In the genomic region with DNA sequence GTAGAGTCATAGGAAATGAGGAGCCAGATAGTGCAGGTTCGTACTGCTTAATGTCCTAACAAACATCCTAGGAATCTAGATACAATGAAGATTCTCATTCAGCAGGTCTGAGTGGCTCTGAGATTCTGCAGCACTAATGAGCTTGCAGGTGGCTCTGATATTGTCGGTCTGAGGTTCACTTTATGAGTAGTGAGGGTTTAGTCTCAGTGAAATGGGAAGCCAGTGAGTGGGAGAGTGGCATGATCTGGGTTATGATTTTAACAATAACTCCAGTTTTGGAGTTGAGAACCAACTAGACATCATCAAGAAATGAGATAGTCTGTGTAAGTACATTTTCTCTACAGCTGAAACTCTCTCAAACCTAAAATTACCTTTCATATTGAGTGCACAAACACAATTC, we compare ENCODE assay signal across 15 cellular contexts.
DNase-seq lines count a peak whose midpoint lies in the region; ATAC-seq, FAIRE-seq and TF ChIP-seq lines count a peak whose summit lies in the region.
"Had no signal": no experiment of that assay in that cellular context is flagged by ENCODE, and none has a peak within 500 bp of the region (broad histone marks: within the 10 kb centered on the region; RNA-seq: fewer than 3 reads in every experiment).

No MANE protein-coding gene starts in this region.

- H3K27me3 Mint-ChIP-seq in activated T-helper 17 cell treated with anti-CD3 and anti-CD28 coated beads, Interleukin-2, amount 50 U/mL, for 72 hours = peaks cover 13% of the 10 kb centered on the region

- TF ChIP-seq EP300 in upper lobe of left lung (IDR thresholded peaks at IDR 0.05) = no peak

- H3K4me1 Mint-ChIP-seq in activated T-helper 17 cell treated with anti-CD3 and anti-CD28 coated beads, Interleukin-2, amount 50 U/mL, for 72 hours = no peaks in the 10 kb centered on the region
- H3K4me1 Mint-ChIP-seq in stimulated activated effector memory CD8-positive, alpha-beta T cell treated with anti-CD3 and anti-CD28 coated beads, Interleukin-12 subunit alpha, Interleukin-12 subunit beta, amount 100 ng/mL, for 72 hours = no peaks in the 10 kb centered on the region
- H3K4me1 Mint-ChIP-seq: CD4-positive, alpha-beta memory T cell; GM23338; H9 had no signal

- H3K36me3 ChIP-seq in upper lobe of left lung = no peaks in the 10 kb centered on the region

- 93% methylated on average over 2 of the region's 2 CpGs for WGBS in upper lobe of left lung, 2 donors

- H3K4me1 ChIP-seq in upper lobe of left lung = no peaks in the 10 kb centered on the region

- peak; percentile 72 for ATAC-seq in HG02610 (IDR thresholded peaks at IDR 0.05; ENCODE audit: unreplicated experiment)
- peak; percentile 19 for ATAC-seq in activated T-helper 17 cell treated with anti-CD3 and anti-CD28 coated beads, Interleukin-2, amount 50 U/mL, for 72 hours (replicated peaks)
- ATAC-seq in stimulated activated effector memory CD8-positive, alpha-beta T cell treated with anti-CD3 and anti-CD28 coated beads, Interleukin-12 subunit alpha, Interleukin-12 subunit beta, amount 100 ng/mL, for 72 hours = peak; percentile 70
- ATAC-seq in upper lobe of left lung (ENCODE audit: low FRiP score in 2 of 2) = no peak
- ATAC-seq in HG02759 (IDR thresholded peaks at IDR 0.05; ENCODE audit: unreplicated experiment) = no peak
- ATAC-seq: GM23338, HCT116 had no signal

- H3K9me3 ChIP-seq in upper lobe of left lung = peaks cover 0 to 19% (median 12%) of the 10 kb centered on the region in 4 donors

- H3K4me3 ChIP-seq in upper lobe of left lung = no peak overlapping the region
- H3K4me3 ChIP-seq: GM23338 had no signal

- no peak for TF ChIP-seq POLR2A in upper lobe of left lung (IDR thresholded peaks at IDR 0.05)

- H3K4me3 Mint-ChIP-seq in activated T-helper 17 cell treated with anti-CD3 and anti-CD28 coated beads, Interleukin-2, amount 50 U/mL, for 72 hours = no peak overlapping the region
- no peak overlapping the region for H3K4me3 Mint-ChIP-seq in stimulated activated effector memory CD8-positive, alpha-beta T cell treated with anti-CD3 and anti-CD28 coated beads, Interleukin-12 subunit alpha, Interleukin-12 subunit beta, amount 100 ng/mL, for 72 hours
- H3K4me3 Mint-ChIP-seq: CD4-positive, alpha-beta memory T cell; GM23338; H9 had no signal

- H3K27ac Mint-ChIP-seq in activated T-helper 17 cell treated with anti-CD3 and anti-CD28 coated beads, Interleukin-2, amount 50 U/mL, for 72 hours = no peak overlapping the region
- no peak overlapping the region for H3K27ac Mint-ChIP-seq in stimulated activated effector memory CD8-positive, alpha-beta T cell treated with anti-CD3 and anti-CD28 coated beads, Interleukin-12 subunit alpha, Interleukin-12 subunit beta, amount 100 ng/mL, for 72 hours
- H3K27ac Mint-ChIP-seq: CD4-positive, alpha-beta memory T cell; GM23338; H9 had no signal

- H3K9me3 Mint-ChIP-seq in activated T-helper 17 cell treated with anti-CD3 and anti-CD28 coated beads, Interleukin-2, amount 50 U/mL, for 72 hours = peaks cover 13% of the 10 kb centered on the region
- H3K9me3 Mint-ChIP-seq in stimulated activated effector memory CD8-positive, alpha-beta T cell treated with anti-CD3 and anti-CD28 coated beads, Interleukin-12 subunit alpha, Interleukin-12 subunit beta, amount 100 ng/mL, for 72 hours = peaks cover 18% of the 10 kb centered on the region

- no peaks in the 10 kb centered on the region for H3K36me3 Mint-ChIP-seq in activated T-helper 17 cell treated with anti-CD3 and anti-CD28 coated beads, Interleukin-2, amount 50 U/mL, for 72 hours (ENCODE audit: low read depth)
- no peaks in the 10 kb centered on the region for H3K36me3 Mint-ChIP-seq in stimulated activated effector memory CD8-positive, alpha-beta T cell treated with anti-CD3 and anti-CD28 coated beads, Interleukin-12 subunit alpha, Interleukin-12 subunit beta, amount 100 ng/mL, for 72 hours

- peak; percentile 26 for FAIRE-seq in GM19239 (lab: Jason Lieb, UNC)
- FAIRE-seq: G401.6 had no signal

- H3K27ac ChIP-seq in upper lobe of left lung = no peak overlapping the region

- TF ChIP-seq CTCF in upper lobe of left lung (IDR thresholded peaks at IDR 0.05) = no peak

- H3K27me3 ChIP-seq in upper lobe of left lung = no peaks in the 10 kb centered on the region

- DNase-seq in GM19239 (ENCODE audit: insufficient read length, low spot score) = no peak
- no peak for DNase-seq in stimulated activated effector memory CD8-positive, alpha-beta T cell treated with anti-CD3 and anti-CD28 coated beads, Interleukin-12 subunit alpha, Interleukin-12 subunit beta, amount 100 ng/mL, for 72 hours (ENCODE audit: low spot score in 2 of 2)
- no peak for DNase-seq in upper lobe of left lung
- DNase-seq: C1 segment of cervical spinal cord; CD4-positive, alpha-beta memory T cell; COR-L47; DMS153; DND-41; H9 had no signal

Comparison
In these comparisons a context has a peak if more than half of its experiments do, and no peak if none do; other contexts are left out.
1. ATAC-seq: peak in HG02610 (single experiment), activated T-helper 17 cell treated with anti-CD3 and anti-CD28 coated beads, Interleukin-2, amount 50 U/mL, for 72 hours (single experiment) and stimulated activated effector memory CD8-positive, alpha-beta T cell treated with anti-CD3 and anti-CD28 coated beads, Interleukin-12 subunit alpha, Interleukin-12 subunit beta, amount 100 ng/mL, for 72 hours (single experiment); none in upper lobe of left lung (0 of 2) and HG02759 (single experiment).